In the genomic region with DNA sequence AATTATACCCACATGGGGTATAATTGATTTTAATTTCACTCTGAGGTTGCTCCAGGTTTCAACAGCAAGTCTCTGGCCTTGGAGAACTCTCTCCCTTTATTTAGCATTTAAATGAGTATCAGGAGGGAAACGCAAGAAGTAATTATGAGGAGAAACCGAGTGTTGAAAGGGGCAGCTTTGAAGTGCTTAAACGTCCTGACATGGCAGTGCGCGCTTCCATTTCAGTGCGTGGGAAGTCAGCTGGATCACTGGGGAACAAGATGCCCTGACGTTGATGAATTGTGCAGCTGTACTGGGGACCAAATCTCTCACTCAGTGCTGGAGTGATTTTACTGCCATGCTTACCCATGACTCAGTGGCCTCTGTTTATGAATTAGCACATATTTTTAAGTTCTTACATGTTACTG, we compare ENCODE assay signal across 13 cellular contexts.
DNase-seq lines count a peak whose midpoint lies in the region; ATAC-seq and TF ChIP-seq lines count a peak whose summit lies in the region.
"Had no signal": no experiment of that assay in that cellular context is flagged by ENCODE, and none has a peak within 500 bp of the region (broad histone marks: within the 10 kb centered on the region; RNA-seq: fewer than 3 reads in every experiment).

No MANE protein-coding gene starts in this region.

- no peak overlapping the region for H2BK120ac ChIP-seq in mesenchymal stem cell (ENCODE audit: low read depth, low read length)

- POLR2A ChIA-PET in A673 (lab: Charles Lee; ENCODE audit: low non-redundant PET): no interaction called here

- no peak overlapping the region for H3K27ac Mint-ChIP-seq in activated T-helper 1 cell treated with anti-CD3 and anti-CD28 coated beads, Interleukin-12 subunit alpha, Interleukin-12 subunit beta, Interleukin-2, Interleukin-4 antibody, amounts not matched to agents 30 ng/mL and 10 ng/mL and 1 ng/mL, durations not matched to agents 14 hours and 24 hours and 36 hours
- H3K27ac Mint-ChIP-seq: activated CD8-positive, alpha-beta T cell treated with anti-CD3 and anti-CD28 coated beads, Interleukin-2, amount 10 ng/mL, durations not matched to agents 7 days and 5 days; activated naive CD4-positive, alpha-beta T cell treated with anti-CD3 and anti-CD28 coated beads, Interleukin-2, amount 10 ng/mL, durations not matched to agents 7 days and 5 days; B cell had no signal

- no peaks in the 10 kb centered on the region for H3K36me3 Mint-ChIP-seq in activated T-helper 1 cell treated with anti-CD3 and anti-CD28 coated beads, Interleukin-12 subunit alpha, Interleukin-12 subunit beta, Interleukin-2, Interleukin-4 antibody, amounts not matched to agents 30 ng/mL and 10 ng/mL and 1 ng/mL, durations not matched to agents 14 hours and 24 hours and 36 hours (ENCODE audit: low read depth)
- H3K36me3 Mint-ChIP-seq: activated naive CD4-positive, alpha-beta T cell treated with anti-CD3 and anti-CD28 coated beads, Interleukin-2, amount 10 ng/mL, durations not matched to agents 7 days and 5 days had no signal

- H2AK5ac ChIP-seq in mesenchymal stem cell (ENCODE audit: low read length, severe bottlenecking): no peak overlapping the region

- H3K9ac ChIP-seq in mesenchymal stem cell (ENCODE audit: low read length): no peak overlapping the region

- in situ Hi-C loops in brain microvascular endothelial cell (cut with HindIII; ENCODE audit: low pct_ligation_motif_present, low sequenced_read_pairs): no loop called here

- peak; percentile 14 for DNase-seq in A673 (ENCODE audit: low spot score)
- peak; percentile 4 for DNase-seq in HS-5 (ENCODE audit: low read depth)
- peak; percentile 14 for DNase-seq in brain microvascular endothelial cell
- DNase-seq in mesenchymal stem cell: peak; percentile 72
- no peak for DNase-seq in left colon
- DNase-seq in activated T-helper 1 cell treated with anti-CD3 and anti-CD28 coated beads, Interleukin-12 subunit alpha, Interleukin-12 subunit beta, Interleukin-2, Interleukin-4 antibody, amounts not matched to agents 30 ng/mL and 10 ng/mL and 1 ng/mL, durations not matched to agents 14 hours and 24 hours and 36 hours (ENCODE audit: low spot score): no peak
- no peak for DNase-seq in activated T-cell treated with anti-CD3 and anti-CD28 coated beads, Interleukin-2, amount 50 U/mL, for 48 hours
- DNase-seq in cardiac septum (ENCODE audit: low spot score): no peak
- DNase-seq: activated CD8-positive, alpha-beta T cell treated with anti-CD3 and anti-CD28 coated beads, Interleukin-2, amount 10 ng/mL, durations not matched to agents 7 days and 5 days; activated naive CD4-positive, alpha-beta T cell treated with anti-CD3 and anti-CD28 coated beads, Interleukin-2, amount 10 ng/mL, durations not matched to agents 7 days and 5 days; effector CD4-positive, alpha-beta T cell; upper lobe of left lung had no signal

- no peaks in the 10 kb centered on the region for H3K27me3 Mint-ChIP-seq in activated T-helper 1 cell treated with anti-CD3 and anti-CD28 coated beads, Interleukin-12 subunit alpha, Interleukin-12 subunit beta, Interleukin-2, Interleukin-4 antibody, amounts not matched to agents 30 ng/mL and 10 ng/mL and 1 ng/mL, durations not matched to agents 14 hours and 24 hours and 36 hours (ENCODE audit: insufficient read depth)
- H3K27me3 Mint-ChIP-seq: activated naive CD4-positive, alpha-beta T cell treated with anti-CD3 and anti-CD28 coated beads, Interleukin-2, amount 10 ng/mL, durations not matched to agents 7 days and 5 days; B cell had no signal

- H3K79me1 ChIP-seq in mesenchymal stem cell (replicated peaks; ENCODE audit: low read length, poor library complexity, severe bottlenecking): no peaks in the 10 kb centered on the region

- ATAC-seq in left colon: no peak
- ATAC-seq: activated CD8-positive, alpha-beta T cell treated with anti-CD3 and anti-CD28 coated beads, Interleukin-2, amount 10 ng/mL, durations not matched to agents 7 days and 5 days had no signal

- intact Hi-C loops in A673 (cut with micrococcal nuclease; ENCODE audit: unreplicated experiment) (no loop called here), left colon (cut with DNase I, micrococcal nuclease) (no loop called here), cardiac septum (cut with DNase I) (no loop called here)
- intact Hi-C loops in activated T-helper 1 cell treated with anti-CD3 and anti-CD28 coated beads, Interleukin-12 subunit alpha, Interleukin-12 subunit beta, Interleukin-2, Interleukin-4 antibody, amounts not matched to agents 30 ng/mL and 10 ng/mL and 1 ng/mL, durations not matched to agents 14 hours and 24 hours and 36 hours (cut with micrococcal nuclease): no loop called here

- CTCF ChIA-PET in A673 (lab: Charles Lee): no interaction called here

- no peaks in the 10 kb centered on the region for H3K9me3 ChIP-seq in A673 (ENCODE audit: low read depth, low read length, poor library complexity, severe bottlenecking)
- no peaks in the 10 kb centered on the region for H3K9me3 ChIP-seq in mesenchymal stem cell (ENCODE audit: control insufficient read depth, low read length)
- H3K9me3 ChIP-seq: upper lobe of left lung had no signal

- H3K18ac ChIP-seq in mesenchymal stem cell (ENCODE audit: low read depth in 1 of 2, low read length in 2 of 2): no peak overlapping the region

- no peak overlapping the region for H2AFZ ChIP-seq in mesenchymal stem cell (ENCODE audit: low read depth, low read length)

- H3K36me3 ChIP-seq in A673 (ENCODE audit: insufficient read depth, low read length, poor library complexity, severe bottlenecking) (no peaks in the 10 kb centered on the region), brain microvascular endothelial cell (replicated peaks) (no peaks in the 10 kb centered on the region), mesenchymal stem cell (ENCODE audit: control insufficient read depth in 1 of 2, insufficient read depth in 2 of 2, low read depth in 1 of 2, low read length in 2 of 2) (no peaks in the 10 kb centered on the region)
- H3K36me3 ChIP-seq: upper lobe of left lung had no signal

- no peak overlapping the region for H2BK15ac ChIP-seq in mesenchymal stem cell (ENCODE audit: low read depth, poor library complexity, severe bottlenecking)

- H3K27me3 ChIP-seq in A673 (replicated peaks; ENCODE audit: insufficient read depth, low read depth, low read length, poor library complexity) (no peaks in the 10 kb centered on the region), brain microvascular endothelial cell (replicated peaks) (no peaks in the 10 kb centered on the region), mesenchymal stem cell (ENCODE audit: control insufficient read depth in 1 of 2, insufficient read depth in 1 of 2, low read length in 2 of 2) (peaks cover 8 to 19% of the 10 kb centered on the region in 2 experiments)
- H3K27me3 ChIP-seq: upper lobe of left lung had no signal

- 18% methylated on average over 7 of the region's 7 CpGs for WGBS in mesenchymal stem cell

- H2BK5ac ChIP-seq in mesenchymal stem cell (ENCODE audit: low read depth, low read length, poor library complexity, severe bottlenecking): no peak overlapping the region

- H3K4ac ChIP-seq in mesenchymal stem cell (ENCODE audit: low read depth in 1 of 2, low read length in 2 of 2): no peak overlapping the region

- H3K4me3 Mint-ChIP-seq in activated T-helper 1 cell treated with anti-CD3 and anti-CD28 coated beads, Interleukin-12 subunit alpha, Interleukin-12 subunit beta, Interleukin-2, Interleukin-4 antibody, amounts not matched to agents 30 ng/mL and 10 ng/mL and 1 ng/mL, durations not matched to agents 14 hours and 24 hours and 36 hours: no peak overlapping the region
- H3K4me3 Mint-ChIP-seq: activated CD8-positive, alpha-beta T cell treated with anti-CD3 and anti-CD28 coated beads, Interleukin-2, amount 10 ng/mL, durations not matched to agents 7 days and 5 days; activated naive CD4-positive, alpha-beta T cell treated with anti-CD3 and anti-CD28 coated beads, Interleukin-2, amount 10 ng/mL, durations not matched to agents 7 days and 5 days; B cell had no signal

- H2BK12ac ChIP-seq in mesenchymal stem cell (ENCODE audit: low read length in 2 of 2): no peak overlapping the region

- TF ChIP-seq CTCF in A673 (conservative IDR thresholded peaks at IDR 0.05; ENCODE audit: low read depth, low read length): no peak
- no peak for TF ChIP-seq CTCF in brain microvascular endothelial cell (IDR thresholded peaks at IDR 0.05; ENCODE audit: low read depth, low read length, missing control alignments)

- no TSS peak for BruUV-seq in A673 (replicated peaks; lab: Mats Ljungman, UMichigan)

- H3K4me3 ChIP-seq in A673 (ENCODE audit: low read depth, low read length, poor library complexity, severe bottlenecking) (no peak overlapping the region), brain microvascular endothelial cell (ENCODE audit: low read depth, low read length) (no peak overlapping the region), mesenchymal stem cell (ENCODE audit: insufficient read depth in 1 of 2, low read depth in 1 of 2, low read length in 2 of 2) (no peak overlapping the region)
- H3K4me3 ChIP-seq: upper lobe of left lung had no signal

- no peak overlapping the region for H4K91ac ChIP-seq in mesenchymal stem cell (ENCODE audit: low read length)

- H3K23ac ChIP-seq in mesenchymal stem cell (ENCODE audit: low read length in 2 of 2): no peak overlapping the region

- no peak overlapping the region for H3K4me2 ChIP-seq in mesenchymal stem cell (ENCODE audit: low read length, poor library complexity, severe bottlenecking)

- no peaks in the 10 kb centered on the region for H3K4me1 Mint-ChIP-seq in activated T-helper 1 cell treated with anti-CD3 and anti-CD28 coated beads, Interleukin-12 subunit alpha, Interleukin-12 subunit beta, Interleukin-2, Interleukin-4 antibody, amounts not matched to agents 30 ng/mL and 10 ng/mL and 1 ng/mL, durations not matched to agents 14 hours and 24 hours and 36 hours (ENCODE audit: low read depth)
- H3K4me1 Mint-ChIP-seq: activated naive CD4-positive, alpha-beta T cell treated with anti-CD3 and anti-CD28 coated beads, Interleukin-2, amount 10 ng/mL, durations not matched to agents 7 days and 5 days; B cell had no signal

- no peak overlapping the region for H4K8ac ChIP-seq in mesenchymal stem cell (ENCODE audit: low read length)

- H3K4me1 ChIP-seq in A673 (ENCODE audit: insufficient read depth, low read length, poor library complexity, severe bottlenecking) (peaks cover 3% of the 10 kb centered on the region), mesenchymal stem cell (ENCODE audit: control insufficient read depth, insufficient read depth, low read depth, low read length) (no peaks in the 10 kb centered on the region)
- H3K4me1 ChIP-seq: upper lobe of left lung had no signal

- H3K27ac ChIP-seq in A673 (ENCODE audit: low read depth, low read length, poor library complexity, severe bottlenecking) (no peak overlapping the region), brain microvascular endothelial cell (no peak overlapping the region), mesenchymal stem cell (ENCODE audit: low read length, poor library complexity, severe bottlenecking) (no peak overlapping the region)
- H3K27ac ChIP-seq: upper lobe of left lung had no signal

- H3K9me3 Mint-ChIP-seq in activated T-helper 1 cell treated with anti-CD3 and anti-CD28 coated beads, Interleukin-12 subunit alpha, Interleukin-12 subunit beta, Interleukin-2, Interleukin-4 antibody, amounts not matched to agents 30 ng/mL and 10 ng/mL and 1 ng/mL, durations not matched to agents 14 hours and 24 hours and 36 hours: no peaks in the 10 kb centered on the region
- H3K9me3 Mint-ChIP-seq: activated naive CD4-positive, alpha-beta T cell treated with anti-CD3 and anti-CD28 coated beads, Interleukin-2, amount 10 ng/mL, durations not matched to agents 7 days and 5 days had no signal

- no peak overlapping the region for H3K14ac ChIP-seq in mesenchymal stem cell (ENCODE audit: low read length in 2 of 2)

Comparison
In these comparisons a context has a peak if more than half of its experiments do, and no peak if none do; other contexts are left out.
1. DNase-seq: peak in A673 (single experiment), HS-5 (single experiment), brain microvascular endothelial cell (single experiment) and mesenchymal stem cell (single experiment); none in left colon (0 of 2), activated T-helper 1 cell treated with anti-CD3 and anti-CD28 coated beads, Interleukin-12 subunit alpha, Interleukin-12 subunit beta, Interleukin-2, Interleukin-4 antibody, amounts not matched to agents 30 ng/mL and 10 ng/mL and 1 ng/mL, durations not matched to agents 14 hours and 24 hours and 36 hours (single experiment), activated T-cell treated with anti-CD3 and anti-CD28 coated beads, Interleukin-2, amount 50 U/mL, for 48 hours (0 of 2) and cardiac septum (single experiment).